Comparison of ENCODE assay signal across 37 cellular contexts in the genomic region with DNA sequence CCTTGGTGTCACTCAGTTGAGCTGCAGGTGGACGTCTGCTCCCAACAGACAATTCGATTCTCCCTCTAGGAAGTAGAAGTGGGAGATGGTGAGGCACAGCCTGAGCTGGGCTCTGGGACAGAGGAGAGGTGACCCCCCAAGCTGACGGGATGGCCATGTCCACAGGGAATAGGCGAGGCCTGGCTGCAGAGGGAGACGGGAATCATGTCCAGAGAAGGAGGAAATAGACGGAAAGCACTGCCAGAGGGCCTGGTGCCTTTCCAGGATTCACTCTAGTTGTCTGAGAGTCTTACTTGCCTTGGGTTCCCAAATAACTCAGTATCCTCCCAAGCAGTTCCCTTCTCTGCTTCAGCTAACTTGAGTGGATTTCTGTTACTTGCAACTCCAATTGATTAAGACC. TPM values are rescaled to one million over a fixed set of nuclear protein-coding genes. Genes with fewer than 3 reads are reported as not detected.
"Had no signal": no experiment of that assay in that cellular context is flagged by ENCODE, and none has a peak within 500 bp of the region (broad histone marks: within the 10 kb centered on the region; RNA-seq: fewer than 3 reads in every experiment).

No MANE protein-coding gene starts in this region.

- FAIRE-seq: astrocyte had no signal

- H3K4me3 Mint-ChIP-seq: activated B cell treated with CpG ODN at 0.5 μM for 24 hours; activated CD4-positive, alpha-beta memory T cell treated with anti-CD3 and anti-CD28 coated beads for 36 hours; activated naive CD4-positive, alpha-beta T cell treated with anti-CD3 and anti-CD28 coated beads for 36 hours; activated T-cell treated with anti-CD3 and anti-CD28 coated beads, Interleukin-2, amount 50 U/mL, for 4 hours; activated T-helper 1 cell treated with anti-CD3 and anti-CD28 coated beads, Interleukin-12 subunit alpha, Interleukin-12 subunit beta, Interleukin-2, Interleukin-4 antibody, amounts not matched to agents 30 ng/mL and 10 ng/mL and 1 ng/mL, durations not matched to agents 14 hours and 24 hours and 36 hours had no signal

- ATAC-seq: activated naive CD4-positive, alpha-beta T cell treated with anti-CD3 and anti-CD28 coated beads, Interleukin-2, amount 50 U/mL, for 72 hours; activated T-cell treated with anti-CD3 and anti-CD28 coated beads, Interleukin-2, amount 50 U/mL, for 4 hours; body of pancreas; PC-3; SK-N-SH treated with all-trans-retinoic acid at 6 μM for 48 hours had no signal

- H3K27ac Mint-ChIP-seq: activated B cell treated with CpG ODN at 0.5 μM for 24 hours; activated CD4-positive, alpha-beta memory T cell treated with anti-CD3 and anti-CD28 coated beads for 36 hours; activated naive CD4-positive, alpha-beta T cell treated with anti-CD3 and anti-CD28 coated beads for 36 hours; activated naive CD4-positive, alpha-beta T cell treated with anti-CD3 and anti-CD28 coated beads, Interleukin-2, amount 50 U/mL, for 72 hours; activated T-helper 1 cell treated with anti-CD3 and anti-CD28 coated beads, Interleukin-12 subunit alpha, Interleukin-12 subunit beta, Interleukin-2, Interleukin-4 antibody, amounts not matched to agents 30 ng/mL and 10 ng/mL and 1 ng/mL, durations not matched to agents 14 hours and 24 hours and 36 hours had no signal

- H3K36me3 Mint-ChIP-seq: activated CD4-positive, alpha-beta memory T cell treated with anti-CD3 and anti-CD28 coated beads for 36 hours; activated naive CD4-positive, alpha-beta T cell treated with anti-CD3 and anti-CD28 coated beads, Interleukin-2, amount 50 U/mL, for 72 hours had no signal

- H3K27ac ChIP-seq: adrenal gland, body of pancreas, breast epithelium, Peyer's patch, VCaP had no signal

- H3K36me3 ChIP-seq: adrenal gland, breast epithelium, Peyer's patch had no signal

- H3K27me3 ChIP-seq: adrenal gland, breast epithelium, Peyer's patch had no signal

- H3K9me3 ChIP-seq: adrenal gland, body of pancreas, breast epithelium, Peyer's patch had no signal

- H3K4me3 ChIP-seq: adrenal gland, body of pancreas, breast epithelium, Peyer's patch had no signal

- H3K9me3 Mint-ChIP-seq: activated B cell treated with CpG ODN at 0.5 μM for 24 hours; activated CD4-positive, alpha-beta memory T cell treated with anti-CD3 and anti-CD28 coated beads for 36 hours; activated naive CD4-positive, alpha-beta T cell treated with anti-CD3 and anti-CD28 coated beads for 36 hours; activated naive CD4-positive, alpha-beta T cell treated with anti-CD3 and anti-CD28 coated beads, Interleukin-2, amount 50 U/mL, for 72 hours; activated T-cell treated with anti-CD3 and anti-CD28 coated beads, Interleukin-2, amount 50 U/mL, for 4 hours; activated T-helper 1 cell treated with anti-CD3 and anti-CD28 coated beads, Interleukin-12 subunit alpha, Interleukin-12 subunit beta, Interleukin-2, Interleukin-4 antibody, amounts not matched to agents 30 ng/mL and 10 ng/mL and 1 ng/mL, durations not matched to agents 14 hours and 24 hours and 36 hours had no signal

- DNase-seq: activated B cell treated with CpG ODN at 0.5 μM for 24 hours; activated CD4-positive, alpha-beta memory T cell treated with anti-CD3 and anti-CD28 coated beads for 36 hours; activated CD4-positive, alpha-beta T cell treated with anti-CD3 and anti-CD28 coated beads for 4 hours; activated CD4-positive, alpha-beta T cell treated with anti-CD3 and anti-CD28 coated beads, Interleukin-2, amount 50 U/mL, for 1 hour; activated CD4-positive, CD25-positive, alpha-beta regulatory T cell treated with anti-CD3 and anti-CD28 coated beads, Interleukin-2, amount 50 U/mL, for 72 hours; activated CD8-positive, alpha-beta memory T cell treated with anti-CD3 and anti-CD28 coated beads, Interleukin-2, amount 50 U/mL, for 4 hours; activated gamma-delta T cell treated with Interleukin-2 at 50 U/mL for 16 hours; activated naive CD4-positive, alpha-beta T cell treated with anti-CD3 and anti-CD28 coated beads for 36 hours; activated T-cell treated with anti-CD3 and anti-CD28 coated beads for 4 hours; activated T-cell treated with anti-CD3 and anti-CD28 coated beads, Interleukin-2, amount 50 U/mL, for 4 hours; adrenal gland; body of pancreas; caudate nucleus; NCI-H1092 treated with DMSO at 0.1 percent for 48 hours; NCI-H1417; NCI-H146; NCI-H187; NCI-H2029 treated with DMSO at 0.1 percent for 48 hours; NCI-H2107; NCI-H2171; NCI-H510A; NCI-H526; NCI-H748 treated with DMSO at 0.1 percent for 48 hours; NK-92 treated with Interleukin-12 subunit alpha and Interleukin-12 subunit beta, amount 100 ng/mL, for 24 hours; PC-3; Peyer's patch; RPMI8226; SIG-M5; T-helper 1 cell; T-helper 2 cell; T-helper 9 cell had no signal

RNA-seq across cellular contexts. Expression of gene CRISPLD2, which starts 4.3 kb away (rescaled TPM):
- total RNA-seq: activated B cell treated with CpG ODN at 0.5 μM for 24 hours; activated T-helper 1 cell treated with anti-CD3 and anti-CD28 coated beads, Interleukin-12 subunit alpha, Interleukin-12 subunit beta, Interleukin-2, Interleukin-4 antibody, amounts not matched to agents 30 ng/mL and 10 ng/mL and 1 ng/mL, durations not matched to agents 14 hours and 24 hours and 36 hours had no signal
